Comparison of ENCODE assay signal across 22 cellular contexts in the genomic region with DNA sequence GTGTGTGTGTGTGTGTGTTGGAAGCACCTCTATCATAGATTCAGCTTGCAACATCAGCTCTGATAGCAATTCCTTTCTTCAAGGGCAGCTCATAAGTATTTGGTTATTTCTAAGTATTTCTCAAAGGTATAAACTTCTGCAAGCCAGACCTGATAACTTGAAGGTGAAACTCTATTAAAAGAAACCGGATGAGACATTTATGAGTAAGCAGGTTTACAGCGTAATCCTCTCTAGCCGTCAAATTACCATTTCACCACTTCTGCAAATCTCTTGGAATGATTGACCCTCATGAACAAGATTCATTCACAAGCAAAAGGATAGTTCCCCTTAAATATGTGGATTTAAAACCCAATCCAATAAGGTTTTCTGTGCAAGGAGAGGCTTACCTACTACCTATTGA. TPM values are rescaled to one million over a fixed set of nuclear protein-coding genes. Genes with fewer than 3 reads are reported as not detected.
DNase-seq lines count a peak whose midpoint lies in the region; ATAC-seq and TF ChIP-seq lines count a peak whose summit lies in the region.
"Had no signal": no experiment of that assay in that cellular context is flagged by ENCODE, and none has a peak within 500 bp of the region (broad histone marks: within the 10 kb centered on the region; RNA-seq: fewer than 3 reads in every experiment).

No MANE protein-coding gene starts in this region.

- ATAC-seq in GM19395 (IDR thresholded peaks at IDR 0.05; ENCODE audit: unreplicated experiment): peak; percentile 56
- peak; percentile 67 for ATAC-seq in HG02938 (IDR thresholded peaks at IDR 0.05; ENCODE audit: unreplicated experiment)
- ATAC-seq in CD8-positive, alpha-beta T cell: no peak
- ATAC-seq: activated CD4-positive, CD25-positive, alpha-beta regulatory T cell treated with anti-CD3 and anti-CD28 coated beads, Interleukin-2, amount 50 U/mL, for 24 hours; natural killer cell treated with Interleukin-12 subunit alpha and Interleukin-12 subunit beta and Interleukin-15 and Interleukin-18, amount 100 ng/mL, for 72 hours; Panc1 had no signal

- H3K4me3 Mint-ChIP-seq in CD8-positive, alpha-beta T cell: no peak overlapping the region
- H3K4me3 Mint-ChIP-seq: activated naive CD8-positive, alpha-beta T cell treated with anti-CD3 and anti-CD28 coated beads for 36 hours; CD14-positive monocyte; natural killer cell treated with Interleukin-12 subunit alpha and Interleukin-12 subunit beta and Interleukin-15 and Interleukin-18, amount 100 ng/mL, for 72 hours had no signal

- no peak overlapping the region for H3K27ac ChIP-seq in CD8-positive, alpha-beta T cell (ENCODE audit: low read depth, low read length)
- H3K27ac ChIP-seq: hepatocyte, parathyroid adenoma had no signal

- DNase-seq in GM12865 (ENCODE audit: low read depth): peak; percentile 41
- DNase-seq in NCI-H82 treated with DMSO at 0.1 percent for 48 hours (lab: John Stamatoyannopoulos, UW; ENCODE audit: unreplicated experiment): peak; percentile 63
- DNase-seq in NCI-H2029 treated with DMSO at 0.1 percent for 48 hours (lab: John Stamatoyannopoulos, UW): no peak
- no peak for DNase-seq in middle frontal gyrus (ENCODE audit: extremely low spot score, low spot score)
- DNase-seq in NCI-H1436 treated with DMSO at 0.1 percent for 48 hours (lab: John Stamatoyannopoulos, UW): no peak
- no peak for DNase-seq in CD8-positive, alpha-beta T cell
- DNase-seq: activated naive CD8-positive, alpha-beta T cell treated with anti-CD3 and anti-CD28 coated beads for 36 hours; mesendoderm; NCI-H526; stimulated activated CD4-positive, alpha-beta T cell treated with anti-CD3 and anti-CD28 coated beads, Interleukin-4, amount 100 ng/mL, for 24 hours; T-helper 9 cell had no signal

- no peak overlapping the region for H3K27ac Mint-ChIP-seq in CD8-positive, alpha-beta T cell
- H3K27ac Mint-ChIP-seq: activated naive CD8-positive, alpha-beta T cell treated with anti-CD3 and anti-CD28 coated beads for 36 hours; CD14-positive monocyte; natural killer cell treated with Interleukin-12 subunit alpha and Interleukin-12 subunit beta and Interleukin-15 and Interleukin-18, amount 100 ng/mL, for 72 hours had no signal

- no peaks in the 10 kb centered on the region for H3K27me3 Mint-ChIP-seq in CD8-positive, alpha-beta T cell (ENCODE audit: low read depth)

- no peaks in the 10 kb centered on the region for H3K4me1 ChIP-seq in CD8-positive, alpha-beta T cell (ENCODE audit: insufficient read depth, low read length)
- H3K4me1 ChIP-seq: HAP-1, parathyroid adenoma had no signal

- no peaks in the 10 kb centered on the region for H3K9me3 Mint-ChIP-seq in CD8-positive, alpha-beta T cell

- H3K4me3 ChIP-seq in GM12865 (ENCODE audit: low read depth, low read length): no peak overlapping the region
- H3K4me3 ChIP-seq in CD8-positive, alpha-beta T cell (ENCODE audit: low read depth, low read length): no peak overlapping the region
- H3K4me3 ChIP-seq: HAP-1, hepatocyte, smooth muscle cell had no signal

- POLR2A ChIA-PET in CD8-positive, alpha-beta T cell (lab: Charles Lee): no interaction called here

- H3K27me3 ChIP-seq in CD8-positive, alpha-beta T cell (ENCODE audit: insufficient read depth, low read length): no peaks in the 10 kb centered on the region
- H3K27me3 ChIP-seq: hepatocyte had no signal

- H3K4me1 Mint-ChIP-seq in CD8-positive, alpha-beta T cell (ENCODE audit: low read depth): no peaks in the 10 kb centered on the region
- H3K4me1 Mint-ChIP-seq: CD14-positive monocyte had no signal

- H3K9me3 ChIP-seq in CD8-positive, alpha-beta T cell (ENCODE audit: low read length): no peaks in the 10 kb centered on the region
- H3K9me3 ChIP-seq: HAP-1 had no signal

- TF ChIP-seq CTCF in GM12865 (IDR thresholded peaks at IDR 0.05; ENCODE audit: insufficient read depth, low read depth, low read length, missing control alignments): no peak
- no peak for TF ChIP-seq CTCF in CD8-positive, alpha-beta T cell (IDR thresholded peaks at IDR 0.05)

- no peaks in the 10 kb centered on the region for H3K36me3 Mint-ChIP-seq in CD8-positive, alpha-beta T cell
- H3K36me3 Mint-ChIP-seq: activated naive CD8-positive, alpha-beta T cell treated with anti-CD3 and anti-CD28 coated beads for 36 hours; CD14-positive monocyte; natural killer cell treated with Interleukin-12 subunit alpha and Interleukin-12 subunit beta and Interleukin-15 and Interleukin-18, amount 100 ng/mL, for 72 hours had no signal

- intact Hi-C loops in CD8-positive, alpha-beta T cell (cut with DNase I, micrococcal nuclease): no loop called here

- CTCF ChIA-PET in CD8-positive, alpha-beta T cell (lab: Charles Lee): no interaction called here

- no peaks in the 10 kb centered on the region for H3K36me3 ChIP-seq in CD8-positive, alpha-beta T cell (ENCODE audit: insufficient read depth, low read length)
- H3K36me3 ChIP-seq: HAP-1 had no signal

RNA-seq across cellular contexts. Expression of a gene that starts 23.1 kb away (rescaled TPM):
- not detected for total RNA-seq in CD8-positive, alpha-beta T cell
- total RNA-seq: activated CD8-positive, alpha-beta memory T cell treated with anti-CD3 and anti-CD28 coated beads for 36 hours; activated naive CD8-positive, alpha-beta T cell treated with anti-CD3 and anti-CD28 coated beads for 36 hours had no signal

Comparison
In these comparisons a context has a peak if more than half of its experiments do, and no peak if none do; other contexts are left out.
1. DNase-seq: peak in GM12865 (single experiment) and NCI-H82 treated with DMSO at 0.1 percent for 48 hours (single experiment); none in NCI-H2029 treated with DMSO at 0.1 percent for 48 hours (single experiment), middle frontal gyrus (single experiment), NCI-H1436 treated with DMSO at 0.1 percent for 48 hours (single experiment) and CD8-positive, alpha-beta T cell (0 of 7).